29 cellular contexts compared by ENCODE assay signal in genomic region chr11:16505481-16505880, GRCh38.
"Had no signal": no experiment of that assay in that cellular context is flagged by ENCODE, and none has a peak within 500 bp of the region (broad histone marks: within the 10 kb centered on the region; RNA-seq: fewer than 3 reads in every experiment).

No MANE protein-coding gene starts in this region.

- H3K27ac ChIP-seq: left ventricle myocardium inferior, neural progenitor cell, neutrophil, prostate gland, skin epidermis, suprapubic skin, thoracic aorta, tibial artery, upper lobe of right lung had no signal

- H3K4me3 ChIP-seq: left ventricle myocardium inferior, lung, neural progenitor cell, prostate gland, skin epidermis, suprapubic skin, thoracic aorta, tibial artery, upper lobe of right lung had no signal

- H2AFZ ChIP-seq: neural progenitor cell had no signal

- H3K4me2 ChIP-seq: neural progenitor cell had no signal

- DNase-seq: hypothalamus; islet precursor cell; left ventricle myocardium inferior; mesendoderm; naive B cell; natural killer cell; nephron progenitor cell; occipital lobe; retina; right cardiac atrium; stimulated activated CD4-positive, alpha-beta T cell treated with anti-CD3 and anti-CD28 coated beads, Interleukin-12 subunit alpha, Interleukin-12 subunit beta, amount 100 ng/mL, for 4 hours; stimulated activated CD4-positive, alpha-beta T cell treated with anti-CD3 and anti-CD28 coated beads, Interleukin-15, amount 100 ng/mL, for 24 hours; stimulated activated CD4-positive, alpha-beta T cell treated with anti-CD3 and anti-CD28 coated beads, Interleukin-2, amount 100 ng/mL, for 24 hours; stimulated activated CD4-positive, alpha-beta T cell treated with anti-CD3 and anti-CD28 coated beads, Interleukin-4, amount 100 ng/mL, for 24 hours; stimulated activated naive CD4-positive, alpha-beta T cell; tibial artery; trophoblast cell had no signal

- H3K4me1 ChIP-seq: left ventricle myocardium inferior, neural progenitor cell, prostate gland, suprapubic skin, tibial artery, upper lobe of right lung had no signal

- H3K36me3 ChIP-seq: left ventricle myocardium inferior, neural progenitor cell, neutrophil, prostate gland, suprapubic skin, thoracic aorta, tibial artery, upper lobe of right lung had no signal

- H3K27me3 Mint-ChIP-seq: naive B cell; stimulated activated naive CD8-positive, alpha-beta T cell treated with anti-CD3 and anti-CD28 coated beads, Interleukin-15, Interleukin-2, amounts not matched to agents 100 ng/mL and 50 ng/mL, for 24 hours had no signal

- H3K4me3 Mint-ChIP-seq: mesothelial cell of epicardium; naive B cell; natural killer cell; nephron progenitor cell; neural progenitor cell; stimulated activated effector memory CD8-positive, alpha-beta T cell treated with anti-CD3 and anti-CD28 coated beads, Interleukin-12 subunit alpha, Interleukin-12 subunit beta, amount 100 ng/mL, for 72 hours; stimulated activated naive CD8-positive, alpha-beta T cell treated with anti-CD3 and anti-CD28 coated beads, Interleukin-15, Interleukin-2, amounts not matched to agents 100 ng/mL and 50 ng/mL, for 24 hours had no signal

- ATAC-seq: natural killer cell; right cardiac atrium; sciatic nerve; stimulated activated effector memory CD8-positive, alpha-beta T cell treated with anti-CD3 and anti-CD28 coated beads, Interleukin-12 subunit alpha, Interleukin-12 subunit beta, amount 100 ng/mL, for 72 hours; upper lobe of right lung had no signal

- H3K36me3 Mint-ChIP-seq: stimulated activated effector memory CD8-positive, alpha-beta T cell treated with anti-CD3 and anti-CD28 coated beads, Interleukin-12 subunit alpha, Interleukin-12 subunit beta, amount 100 ng/mL, for 72 hours had no signal

- H3K27me3 ChIP-seq: neural progenitor cell, neutrophil, suprapubic skin, tibial artery, upper lobe of right lung had no signal

- H3K4me1 Mint-ChIP-seq: mesothelial cell of epicardium; naive B cell; natural killer cell; nephron progenitor cell; neural progenitor cell; stimulated activated effector memory CD8-positive, alpha-beta T cell treated with anti-CD3 and anti-CD28 coated beads, Interleukin-12 subunit alpha, Interleukin-12 subunit beta, amount 100 ng/mL, for 72 hours had no signal

- H3K9ac ChIP-seq: neural progenitor cell had no signal

- H3K9me3 ChIP-seq: neutrophil, prostate gland, upper lobe of right lung had no signal

- H3K27ac Mint-ChIP-seq: mesothelial cell of epicardium; natural killer cell; nephron progenitor cell; neural progenitor cell; stimulated activated effector memory CD8-positive, alpha-beta T cell treated with anti-CD3 and anti-CD28 coated beads, Interleukin-12 subunit alpha, Interleukin-12 subunit beta, amount 100 ng/mL, for 72 hours; stimulated activated naive CD8-positive, alpha-beta T cell treated with anti-CD3 and anti-CD28 coated beads, Interleukin-15, Interleukin-2, amounts not matched to agents 100 ng/mL and 50 ng/mL, for 24 hours had no signal
